1 cellular context compared by ENCODE assay signal in the genomic region with DNA sequence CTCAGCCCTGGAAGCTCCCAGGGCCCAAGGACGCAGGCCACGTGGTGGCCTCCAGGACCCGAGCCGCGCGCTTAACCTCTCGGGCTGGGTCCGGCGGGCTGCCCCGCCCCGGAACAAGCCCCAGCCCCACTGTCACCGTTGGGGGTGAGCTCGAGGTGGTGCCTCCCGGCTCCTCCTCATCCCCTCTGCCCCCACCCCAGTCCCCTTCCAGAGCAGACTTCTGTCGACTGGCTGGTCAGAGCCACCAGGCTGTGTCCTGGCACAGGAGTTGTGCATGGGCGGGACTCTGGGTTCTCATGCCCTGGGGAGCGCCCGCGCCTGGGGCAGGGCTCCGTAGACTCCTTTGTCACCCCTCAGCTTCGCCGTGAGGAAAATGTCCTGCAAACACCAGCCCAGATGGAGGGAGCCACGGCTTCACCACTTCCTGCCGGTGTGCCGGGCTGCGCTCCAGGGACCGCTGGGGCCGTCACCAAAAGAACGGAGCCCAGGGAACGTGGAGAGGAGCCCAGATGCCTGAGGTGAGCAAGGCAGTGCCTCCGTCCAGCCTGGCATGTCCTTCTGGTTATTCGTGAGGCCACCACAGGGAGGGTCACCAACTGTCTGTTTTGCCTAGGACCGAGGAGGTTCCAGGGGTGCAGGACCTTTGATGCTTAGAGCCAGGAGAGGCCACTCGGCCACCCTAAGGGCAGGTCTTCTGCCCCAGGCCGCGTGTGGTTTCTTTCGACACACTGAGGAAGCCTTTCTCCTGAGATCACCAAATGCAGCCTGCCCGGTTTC.
TF ChIP-seq lines count a peak whose summit lies in the region.

No MANE protein-coding gene starts in this region.

TF ChIP-seq in HEK293T, 16 proteins besides CTCF, POLR2A, EP300 and RAD21 (continued from another document):
- TF ChIP-seq ELF4 (IDR thresholded peaks at IDR 0.05) (no peak), ZNF384 (IDR thresholded peaks at IDR 0.05) (no peak), FOXA1 (IDR thresholded peaks at IDR 0.05) (no peak), ARNT (IDR thresholded peaks at IDR 0.05) (no peak)
